26 cellular contexts compared by ENCODE assay signal in the genomic region with DNA sequence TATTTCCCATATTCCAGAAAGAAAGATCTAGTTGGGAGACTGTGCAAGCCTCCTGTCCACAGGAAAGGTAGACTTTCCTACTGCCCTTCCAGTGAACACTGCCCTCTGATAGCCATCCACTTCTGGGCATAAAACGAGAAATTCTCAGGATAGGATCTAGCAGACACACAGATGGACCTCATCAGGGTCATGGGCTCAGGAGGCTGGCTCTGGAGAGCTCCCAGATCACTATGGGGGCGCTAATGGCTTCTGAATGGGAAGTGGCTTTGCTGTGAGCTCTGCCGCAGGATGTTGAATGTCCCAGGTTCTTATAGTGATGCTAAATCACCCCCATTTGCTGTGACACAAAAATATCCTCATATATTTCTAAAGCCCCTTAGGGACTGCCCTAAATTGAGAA.
"Had no signal": no experiment of that assay in that cellular context is flagged by ENCODE, and none has a peak within 500 bp of the region (broad histone marks: within the 10 kb centered on the region; RNA-seq: fewer than 3 reads in every experiment).

No MANE protein-coding gene starts in this region.

- H3K36me3 Mint-ChIP-seq: activated CD8-positive, alpha-beta memory T cell treated with anti-CD3 and anti-CD28 coated beads, Interleukin-2, amount 10 ng/mL, durations not matched to agents 7 days and 5 days had no signal

- DNase-seq: activated B cell treated with CpG ODN at 0.5 μM for 24 hours; activated CD4-positive, alpha-beta T cell treated with anti-CD3 and anti-CD28 coated beads for 1 hour; activated CD4-positive, alpha-beta T cell treated with anti-CD3 and anti-CD28 coated beads, Interleukin-2, amount 10 ng/mL, durations not matched to agents 24 days and 14 days; activated CD4-positive, alpha-beta T cell treated with anti-CD3 and anti-CD28 coated beads, Interleukin-2, amount 50 U/mL, for 48 hours; activated CD8-positive, alpha-beta memory T cell treated with anti-CD3 and anti-CD28 coated beads, Interleukin-2, amount 10 ng/mL, durations not matched to agents 7 days and 5 days; activated effector memory CD4-positive, alpha-beta T cell treated with Interleukin-2 at 50 U/mL for 16 hours; activated naive CD4-positive, alpha-beta T cell; activated T-cell treated with anti-CD3 and anti-CD28 coated beads, Interleukin-2, amount 50 U/mL, for 24 hours; aorta; body of pancreas; central memory CD4-positive, alpha-beta T cell; KG1; NCI-H1092; NCI-H1417; NCI-H1930; NCI-H2171; NCI-H2227 treated with DMSO at 0.1 percent for 48 hours; NCI-H446 treated with DMSO at 0.1 percent for 48 hours; NCI-H524 treated with DMSO at 0.1 percent for 48 hours; NCI-H82; SW 1271 had no signal

- ATAC-seq: activated CD8-positive, alpha-beta memory T cell treated with anti-CD3 and anti-CD28 coated beads, Interleukin-2, amount 10 ng/mL, durations not matched to agents 7 days and 5 days; body of pancreas had no signal

- H3K9me3 ChIP-seq: body of pancreas had no signal

- H3K4me1 Mint-ChIP-seq: activated B cell treated with CpG ODN at 0.5 μM for 24 hours; activated naive CD4-positive, alpha-beta T cell treated with anti-CD3 and anti-CD28 coated beads, Interleukin-2, amount 50 U/mL, for 24 hours had no signal

- FAIRE-seq: bronchial epithelial cell had no signal

- H3K9me3 Mint-ChIP-seq: activated B cell treated with CpG ODN at 0.5 μM for 24 hours; activated CD4-positive, alpha-beta T cell treated with anti-CD3 and anti-CD28 coated beads, Interleukin-2, amount 10 ng/mL, durations not matched to agents 24 days and 14 days; activated naive CD4-positive, alpha-beta T cell treated with anti-CD3 and anti-CD28 coated beads, Interleukin-2, amount 50 U/mL, for 24 hours; activated T-cell treated with anti-CD3 and anti-CD28 coated beads, Interleukin-2, amount 50 U/mL, for 24 hours; activated T-helper 1 cell treated with anti-CD3 and anti-CD28 coated beads, Interleukin-12 subunit alpha, Interleukin-12 subunit beta, Interleukin-2, Interleukin-4 antibody, amounts not matched to agents 30 ng/mL and 10 ng/mL and 1 ng/mL, durations not matched to agents 14 hours and 24 hours and 36 hours; T-helper 1 cell treated with Interleukin-12 subunit alpha and Interleukin-12 subunit beta and Interleukin-4 antibody, amounts not matched to agents 30 μg/mL and 1 μg/mL, for 36 hours had no signal

- H3K27ac Mint-ChIP-seq: activated B cell treated with CpG ODN at 0.5 μM for 24 hours; activated CD8-positive, alpha-beta memory T cell treated with anti-CD3 and anti-CD28 coated beads, Interleukin-2, amount 10 ng/mL, durations not matched to agents 7 days and 5 days; activated naive CD4-positive, alpha-beta T cell treated with anti-CD3 and anti-CD28 coated beads, Interleukin-2, amount 50 U/mL, for 24 hours; activated T-cell treated with anti-CD3 and anti-CD28 coated beads, Interleukin-2, amount 50 U/mL, for 24 hours; activated T-helper 1 cell treated with anti-CD3 and anti-CD28 coated beads, Interleukin-12 subunit alpha, Interleukin-12 subunit beta, Interleukin-2, Interleukin-4 antibody, amounts not matched to agents 30 ng/mL and 10 ng/mL and 1 ng/mL, durations not matched to agents 14 hours and 24 hours and 36 hours; T-helper 1 cell treated with Interleukin-12 subunit alpha and Interleukin-12 subunit beta and Interleukin-4 antibody, amounts not matched to agents 30 μg/mL and 1 μg/mL, for 36 hours had no signal

- H3K27me3 Mint-ChIP-seq: activated B cell treated with CpG ODN at 0.5 μM for 24 hours; activated CD4-positive, alpha-beta T cell treated with anti-CD3 and anti-CD28 coated beads, Interleukin-2, amount 10 ng/mL, durations not matched to agents 24 days and 14 days; activated CD8-positive, alpha-beta memory T cell treated with anti-CD3 and anti-CD28 coated beads, Interleukin-2, amount 10 ng/mL, durations not matched to agents 7 days and 5 days; activated naive CD4-positive, alpha-beta T cell treated with anti-CD3 and anti-CD28 coated beads, Interleukin-2, amount 50 U/mL, for 24 hours; activated T-cell treated with anti-CD3 and anti-CD28 coated beads, Interleukin-2, amount 50 U/mL, for 24 hours had no signal

- H3K27ac ChIP-seq: body of pancreas, SK-N-MC had no signal

- H3K4me3 Mint-ChIP-seq: activated B cell treated with CpG ODN at 0.5 μM for 24 hours; activated CD4-positive, alpha-beta T cell treated with anti-CD3 and anti-CD28 coated beads, Interleukin-2, amount 10 ng/mL, durations not matched to agents 24 days and 14 days; activated CD8-positive, alpha-beta memory T cell treated with anti-CD3 and anti-CD28 coated beads, Interleukin-2, amount 10 ng/mL, durations not matched to agents 7 days and 5 days; activated naive CD4-positive, alpha-beta T cell treated with anti-CD3 and anti-CD28 coated beads, Interleukin-2, amount 50 U/mL, for 24 hours; activated T-cell treated with anti-CD3 and anti-CD28 coated beads, Interleukin-2, amount 50 U/mL, for 24 hours; activated T-helper 1 cell treated with anti-CD3 and anti-CD28 coated beads, Interleukin-12 subunit alpha, Interleukin-12 subunit beta, Interleukin-2, Interleukin-4 antibody, amounts not matched to agents 30 ng/mL and 10 ng/mL and 1 ng/mL, durations not matched to agents 14 hours and 24 hours and 36 hours; T-helper 1 cell treated with Interleukin-12 subunit alpha and Interleukin-12 subunit beta and Interleukin-4 antibody, amounts not matched to agents 30 μg/mL and 1 μg/mL, for 36 hours had no signal

- H3K4me3 ChIP-seq: body of pancreas, SK-N-MC had no signal

- H3K4me1 ChIP-seq: body of pancreas had no signal

- H3K27me3 ChIP-seq: body of pancreas had no signal
